ENCODE assay signal across 8 cellular contexts in the genomic region with DNA sequence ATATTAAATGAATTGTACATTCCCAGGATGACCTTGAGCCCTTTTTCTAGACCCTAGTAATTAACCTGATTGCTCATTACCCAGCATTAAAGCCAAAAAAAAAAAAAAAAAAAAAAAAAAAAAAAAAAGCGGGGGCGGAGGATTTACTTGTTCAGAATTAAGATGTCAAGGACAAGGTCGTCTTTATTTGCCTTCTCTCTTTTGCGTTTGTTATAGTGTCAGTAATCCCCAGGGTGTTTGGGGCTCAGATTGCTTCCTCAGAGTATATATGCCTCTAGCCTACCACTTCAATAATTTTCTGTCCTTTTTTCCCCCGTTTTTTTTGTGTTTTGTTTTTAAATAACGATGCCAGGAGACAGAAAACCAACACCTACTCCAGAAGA.
A peak's percentile ranks its signal among the peaks of the same experiment; 100 is the strongest.
DNase-seq lines count a peak whose midpoint lies in the region; ATAC-seq and TF ChIP-seq lines count a peak whose summit lies in the region.

No MANE protein-coding gene starts in this region.

- H3K4me3 ChIP-seq in OCI-LY7 (ENCODE audit: low read depth, low read length, poor library complexity, severe bottlenecking) (peak overlapping the region; percentile 60), mesodermal cell (ENCODE audit: extremely low read depth, insufficient read depth, low read length, poor library complexity, severe bottlenecking) (no peak overlapping the region), coronary artery (no peak overlapping the region)

- no peaks in the 10 kb centered on the region for H3K27me3 Mint-ChIP-seq in activated T-cell treated with anti-CD3 and anti-CD28 coated beads, Interleukin-2, amount 50 U/mL, for 72 hours (ENCODE audit: low read depth)

- POLR2A ChIA-PET in OCI-LY7 (lab: Charles Lee) = no interaction called here

- TF ChIP-seq CTCF in OCI-LY7 (conservative IDR thresholded peaks at IDR 0.05; ENCODE audit: low read length) (no peak), coronary artery (IDR thresholded peaks at IDR 0.05) (no peak)

- H3K27ac Mint-ChIP-seq in activated T-cell treated with anti-CD3 and anti-CD28 coated beads, Interleukin-2, amount 50 U/mL, for 72 hours = peak overlapping the region; percentile 86

- CTCF ChIA-PET in OCI-LY7 (lab: Charles Lee; ENCODE audit: unreplicated experiment) = no interaction called here

- H3K27ac ChIP-seq in OCI-LY7 (ENCODE audit: low read depth, low read length, poor library complexity, severe bottlenecking) = peak overlapping the region; percentile 93
- H3K27ac ChIP-seq in mesodermal cell (ENCODE audit: low read depth, low read length, severe bottlenecking) = peak overlapping the region; percentile 10
- no peak overlapping the region for H3K27ac ChIP-seq in coronary artery

- H3K4me2 ChIP-seq in OCI-LY7 (ENCODE audit: low read length) = peak overlapping the region; percentile 94

- H3K4me3 Mint-ChIP-seq in activated T-cell treated with anti-CD3 and anti-CD28 coated beads, Interleukin-2, amount 50 U/mL, for 72 hours = peak overlapping the region; percentile 71 to 92

- H3K9me3 ChIP-seq in OCI-LY7 (ENCODE audit: low read length) (no peaks in the 10 kb centered on the region), mesodermal cell (ENCODE audit: control insufficient read depth, low read length) (no peaks in the 10 kb centered on the region)

- H3K9me3 Mint-ChIP-seq in activated T-cell treated with anti-CD3 and anti-CD28 coated beads, Interleukin-2, amount 50 U/mL, for 72 hours = no peaks in the 10 kb centered on the region

- peak overlapping the region; percentile 90; the same call in 1 of the 2 replicates for H2AFZ ChIP-seq in OCI-LY7 (ENCODE audit: low read length)

- WGBS in mesodermal cell (ENCODE audit: insufficient coverage in 2 of 2), 2 experiments = no CpG with 5 or more reads among the region's 6 CpGs

- no peak for DNase-seq in activated T-cell treated with anti-CD3 and anti-CD28 coated beads, Interleukin-2, amount 50 U/mL, for 72 hours
- DNase-seq in activated T-cell treated with anti-CD3 and anti-CD28 coated beads for 4 hours (no peak), OCI-LY7 (ENCODE audit: low spot score) (peak; percentile 66), coronary artery (ENCODE audit: low spot score) (no peak), COLO668 (lab: John Stamatoyannopoulos, UW; ENCODE audit: unreplicated experiment) (no peak)
- DNase-seq in activated CD4-positive, CD25-positive, alpha-beta regulatory T cell (lab: John Stamatoyannopoulos, UW) = no peak

- peak; percentile 4 to 18 for ATAC-seq in activated T-cell treated with anti-CD3 and anti-CD28 coated beads, Interleukin-2, amount 50 U/mL, for 72 hours (replicated peaks in 1 of 2)
- peak; percentile 25 for ATAC-seq in HG02870 (IDR thresholded peaks at IDR 0.05; ENCODE audit: unreplicated experiment)

- H3K79me2 ChIP-seq in OCI-LY7 (ENCODE audit: insufficient read depth, low read depth, low read length) = peaks cover 40% of the 10 kb centered on the region

- peaks cover 0 to 4% of the 10 kb centered on the region in 2 donors for H3K36me3 Mint-ChIP-seq in activated T-cell treated with anti-CD3 and anti-CD28 coated beads, Interleukin-2, amount 50 U/mL, for 72 hours (ENCODE audit: insufficient read depth in 2 of 2)

- BruUV-seq in OCI-LY7 (replicated peaks; lab: Mats Ljungman, UMichigan) = no TSS peak

- H4K20me1 ChIP-seq in OCI-LY7 (ENCODE audit: insufficient read depth, low read length) = no peaks in the 10 kb centered on the region

- H3K4me1 Mint-ChIP-seq in activated T-cell treated with anti-CD3 and anti-CD28 coated beads, Interleukin-2, amount 50 U/mL, for 72 hours (ENCODE audit: low read depth) = peaks cover 72% of the 10 kb centered on the region

- intact Hi-C loops in OCI-LY7 (cut with micrococcal nuclease; ENCODE audit: unreplicated experiment) = loop anchor here (5.0 kb wide), 1 partner anchor 136 kb away; a partner anchor contains a TSS

- H3K4me1 ChIP-seq in OCI-LY7 (ENCODE audit: insufficient read depth, low read length, poor library complexity, severe bottlenecking) (peaks cover 49% of the 10 kb centered on the region), mesodermal cell (ENCODE audit: control insufficient read depth, insufficient read depth, low read length, poor library complexity, severe bottlenecking) (peaks cover 4% of the 10 kb centered on the region)

- H3K9me2 ChIP-seq in OCI-LY7 (ENCODE audit: insufficient read depth, low read length) = no peaks in the 10 kb centered on the region

- H3K36me3 ChIP-seq in OCI-LY7 (ENCODE audit: insufficient read depth, low read length) = no peaks in the 10 kb centered on the region
- H3K36me3 ChIP-seq in mesodermal cell (ENCODE audit: control insufficient read depth, insufficient read depth, low read length) = no peaks in the 10 kb centered on the region

Comparison
In these comparisons a context has a peak if more than half of its experiments do, and no peak if none do; other contexts are left out.
1. H3K27ac ChIP-seq: peak in OCI-LY7 (single experiment) and mesodermal cell (single experiment); none in coronary artery (0 of 2).